In genomic region chr1:211371406-211372105, GRCh38 we compare ENCODE assay signal across 14 cellular contexts. TPM values are rescaled to one million over a fixed set of nuclear protein-coding genes. Genes with fewer than 3 reads are reported as not detected.
A peak's percentile ranks its signal among the peaks of the same experiment; 100 is the strongest.
DNase-seq lines count a peak whose midpoint lies in the region; ATAC-seq and TF ChIP-seq lines count a peak whose summit lies in the region.
"Had no signal": no experiment of that assay in that cellular context is flagged by ENCODE, and none has a peak within 500 bp of the region (broad histone marks: within the 10 kb centered on the region; RNA-seq: fewer than 3 reads in every experiment).

No MANE protein-coding gene starts in this region.

- H3K4me1 ChIP-seq in CD4-positive, CD25-positive, alpha-beta regulatory T cell (ENCODE audit: control insufficient read depth, insufficient read depth, low read length, poor library complexity, severe bottlenecking) = no peaks in the 10 kb centered on the region
- no peaks in the 10 kb centered on the region for H3K4me1 ChIP-seq in HEK293 (ENCODE audit: control insufficient read depth, insufficient read depth, low read length)
- H3K4me1 ChIP-seq: BLaER1, prostate gland had no signal

- TF ChIP-seq CTCF in HEK293 (tag by site-specific recombination; IDR thresholded peaks at IDR 0.05) = no peak
- no peak for TF ChIP-seq CTCF in activated B cell treated with CpG ODN at 0.5 μM for 24 hours (IDR thresholded peaks at IDR 0.05)
- TF ChIP-seq CTCF in GM13976 (IDR thresholded peaks at IDR 0.05; ENCODE audit: borderline replicate concordance, control extremely low read depth, extremely low read depth, insufficient read depth, missing control alignments) = no peak

- H3K27ac ChIP-seq in CD4-positive, CD25-positive, alpha-beta regulatory T cell (ENCODE audit: insufficient read depth, low read length, poor library complexity, severe bottlenecking) = no peak overlapping the region
- H3K27ac ChIP-seq in HEK293 (ENCODE audit: extremely low read depth, low read depth, low read length) = no peak overlapping the region
- H3K27ac ChIP-seq: BLaER1, prostate gland had no signal

- H3K9me3 ChIP-seq in CD4-positive, CD25-positive, alpha-beta regulatory T cell (ENCODE audit: control insufficient read depth in 2 of 2, low read length in 2 of 2) = no peaks in the 10 kb centered on the region
- H3K9me3 ChIP-seq in HEK293 (ENCODE audit: control insufficient read depth, insufficient read depth, low read depth, low read length) = no peaks in the 10 kb centered on the region
- H3K9me3 ChIP-seq: BLaER1, prostate gland had no signal

- H3K4me3 Mint-ChIP-seq in CD4-positive, CD25-positive, alpha-beta regulatory T cell = no peak overlapping the region
- no peak overlapping the region for H3K4me3 Mint-ChIP-seq in activated B cell treated with CpG ODN at 0.5 μM for 24 hours

- no peaks in the 10 kb centered on the region for H3K9me3 Mint-ChIP-seq in CD4-positive, CD25-positive, alpha-beta regulatory T cell
- no peaks in the 10 kb centered on the region for H3K9me3 Mint-ChIP-seq in activated B cell treated with CpG ODN at 0.5 μM for 24 hours

- intact Hi-C loops in activated B cell treated with CpG ODN at 0.5 μM for 24 hours (cut with micrococcal nuclease) = no loop called here

- ATAC-seq in CD4-positive, CD25-positive, alpha-beta regulatory T cell (ENCODE audit: low read depth in 2 of 2) = no peak
- ATAC-seq in activated B cell treated with CpG ODN at 0.5 μM for 24 hours (ENCODE audit: low read depth) = no peak
- ATAC-seq in GM18867 (IDR thresholded peaks at IDR 0.05; ENCODE audit: unreplicated experiment) = no peak
- ATAC-seq in SK-N-SH treated with all-trans-retinoic acid at 6 μM for 48 hours = no peak; the same call in 2 of the 3 replicates
- ATAC-seq: stimulated activated naive CD8-positive, alpha-beta T cell treated with anti-CD3 and anti-CD28 coated beads, Interleukin-15, Interleukin-2, amounts not matched to agents 100 U/mL and 50 U/mL, for 24 hours had no signal

- in situ Hi-C loops in GM13976 (cut with MboI; ENCODE audit: low sequenced_read_pairs, unreplicated experiment) = no loop called here

- H3K4me3 ChIP-seq in CD4-positive, CD25-positive, alpha-beta regulatory T cell (ENCODE audit: low read depth, low read length) = no peak overlapping the region
- H3K4me3 ChIP-seq in HEK293 (ENCODE audit: low read depth, low read length) = no peak overlapping the region
- H3K4me3 ChIP-seq: BLaER1, prostate gland had no signal

- peaks cover 4 to 18% (median 12%) of the 10 kb centered on the region in 4 donors for H3K4me1 Mint-ChIP-seq in CD4-positive, CD25-positive, alpha-beta regulatory T cell
- no peaks in the 10 kb centered on the region for H3K4me1 Mint-ChIP-seq in activated B cell treated with CpG ODN at 0.5 μM for 24 hours

- CTCF ChIA-PET in HEK293 (lab: Yijun Ruan, JAX) = interaction anchor here (0.6 to 1.0 kb wide), 3 partner anchors 31 to 143 kb away, joined by 3 to 6 read pairs (median 4); no protein-coding TSS in a partner anchor
- CTCF ChIA-PET in activated B cell treated with CpG ODN at 0.5 μM for 24 hours (lab: Charles Lee) = no interaction called here

- H3K27ac Mint-ChIP-seq in CD4-positive, CD25-positive, alpha-beta regulatory T cell = peak overlapping the region; percentile 11 to 88 (median 56)
- peak overlapping the region; percentile 33 for H3K27ac Mint-ChIP-seq in activated B cell treated with CpG ODN at 0.5 μM for 24 hours

- H3K27me3 Mint-ChIP-seq in CD4-positive, CD25-positive, alpha-beta regulatory T cell = no peaks in the 10 kb centered on the region
- H3K27me3 Mint-ChIP-seq in activated B cell treated with CpG ODN at 0.5 μM for 24 hours = no peaks in the 10 kb centered on the region

- no peak for DNase-seq in CD4-positive, CD25-positive, alpha-beta regulatory T cell
- DNase-seq in activated B cell treated with CpG ODN at 0.5 μM for 24 hours = no peak
- DNase-seq in kidney tubule cell (ENCODE audit: low spot score) = peak; percentile 89
- DNase-seq in GM13976 (ENCODE audit: low spot score) = no peak
- DNase-seq in NOMO-1 treated with dmso at 0.1 percent for 144 hours (lab: John Stamatoyannopoulos, UW; ENCODE audit: unreplicated experiment) = no peak
- DNase-seq: activated CD4-positive, alpha-beta T cell treated with anti-CD3 and anti-CD28 coated beads for 48 hours; activated gamma-delta T cell treated with Interleukin-2 at 50 U/mL for 16 hours; NCI-H510A; stimulated activated naive CD8-positive, alpha-beta T cell treated with anti-CD3 and anti-CD28 coated beads, Interleukin-15, Interleukin-2, amounts not matched to agents 100 U/mL and 50 U/mL, for 24 hours had no signal

- no peaks in the 10 kb centered on the region for H3K27me3 ChIP-seq in CD4-positive, CD25-positive, alpha-beta regulatory T cell (ENCODE audit: control insufficient read depth, insufficient read depth, low read length)
- H3K27me3 ChIP-seq: BLaER1 had no signal

- H3K36me3 ChIP-seq in CD4-positive, CD25-positive, alpha-beta regulatory T cell (ENCODE audit: control insufficient read depth, insufficient read depth, low read length) = peaks cover 81% of the 10 kb centered on the region
- peaks cover 0 to 25% of the 10 kb centered on the region in 2 experiments; a peak in 1 of 3 replicates for H3K36me3 ChIP-seq in HEK293 (ENCODE audit: control insufficient read depth in 2 of 2, insufficient read depth in 1 of 2, low read length in 2 of 2)
- H3K36me3 ChIP-seq: prostate gland had no signal

- POLR2A ChIA-PET in HEK293 (lab: Yijun Ruan, JAX) = no interaction called here
- POLR2A ChIA-PET in activated B cell treated with CpG ODN at 0.5 μM for 24 hours (lab: Charles Lee) = interaction anchor here (0.7 to 0.8 kb wide), 2 partner anchors 11 to 114 kb away, joined by 3 to 8 read pairs; no protein-coding TSS in a partner anchor

- H3K36me3 Mint-ChIP-seq in CD4-positive, CD25-positive, alpha-beta regulatory T cell = peaks cover 59% of the 10 kb centered on the region
- peaks cover 85% of the 10 kb centered on the region for H3K36me3 Mint-ChIP-seq in activated B cell treated with CpG ODN at 0.5 μM for 24 hours (ENCODE audit: low read depth)

TF ChIP-seq in HEK293, 187 proteins besides CTCF, POLR2A, EP300 and RAD21 (continues in another document):
- no peak for TF ChIP-seq ZFHX2 (tag by site-specific recombination; conservative IDR thresholded peaks at IDR 0.05)
- TF ChIP-seq ZBTB6 (tag by site-specific recombination; IDR thresholded peaks at IDR 0.05) = no peak
- TF ChIP-seq BCL11A (tag by site-specific recombination; IDR thresholded peaks at IDR 0.05; ENCODE audit: low read depth) = no peak

TF ChIP-seq in SK-N-SH treated with all-trans-retinoic acid at 6 μM for 48 hours, 23 proteins besides CTCF, POLR2A, EP300 and RAD21:
- TF ChIP-seq PATZ1 (CRISPR knock-in tag; IDR thresholded peaks at IDR 0.05; ENCODE audit: borderline replicate concordance) = no peak

RNA-seq across cellular contexts. Expression of gene TRAF5, which starts 44.9 kb away (rescaled TPM):
- total RNA-seq in CD4-positive, CD25-positive, alpha-beta regulatory T cell = 58.3 TPM
- polyA plus RNA-seq in CD4-positive, CD25-positive, alpha-beta regulatory T cell = 10 to 100 TPM; 34.4 to 41.7 (median 38.3) TPM
- 61.4 and 73.1 TPM in 2 replicates for total RNA-seq in activated B cell treated with CpG ODN at 0.5 μM for 24 hours
